ENCODE assay signal across 8 cellular contexts in the genomic region with DNA sequence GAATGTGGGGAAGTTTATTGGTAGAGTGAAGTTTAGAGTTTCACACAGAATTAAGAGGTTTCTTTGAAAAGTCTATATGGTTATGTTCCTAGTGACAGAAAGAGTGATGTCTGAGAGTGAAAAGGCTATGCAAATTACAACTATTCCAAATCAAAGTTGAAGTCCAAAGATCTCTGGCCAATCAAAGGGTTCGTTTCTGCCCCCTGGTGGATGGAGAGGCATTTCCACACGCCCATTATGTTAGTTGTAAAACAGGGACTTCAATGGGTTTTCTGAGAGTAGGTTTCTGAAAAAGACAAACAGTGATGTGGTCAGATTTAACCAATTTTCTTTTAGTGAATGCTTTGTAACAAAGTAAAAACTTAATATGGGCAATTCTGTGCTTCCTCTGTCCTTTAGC.
A peak's percentile ranks its signal among the peaks of the same experiment; 100 is the strongest.
DNase-seq lines count a peak whose midpoint lies in the region; ATAC-seq and TF ChIP-seq lines count a peak whose summit lies in the region.

No MANE protein-coding gene starts in this region.

- no peak overlapping the region for H3K4me3 Mint-ChIP-seq in Calu3 (ENCODE audit: low read depth, unreplicated experiment)

- peaks cover 16% of the 10 kb centered on the region for H3K27me3 Mint-ChIP-seq in Calu3 (ENCODE audit: unreplicated experiment)

- no peaks in the 10 kb centered on the region for H3K4me1 ChIP-seq in parathyroid adenoma

- no TSS peak for BruUV-seq in Calu3 (replicated peaks; lab: Mats Ljungman, UMichigan)

- no peak overlapping the region for H3K4me2 ChIP-seq in parathyroid adenoma (ENCODE audit: low read length)

- no peak for TF ChIP-seq POLR2A in lower leg skin (IDR thresholded peaks at IDR 0.05)

- H3K4me1 Mint-ChIP-seq in Calu3 (ENCODE audit: low read depth, unreplicated experiment): no peaks in the 10 kb centered on the region

- no peaks in the 10 kb centered on the region for H3K27me3 ChIP-seq in brain microvascular endothelial cell (replicated peaks)
- H3K27me3 ChIP-seq in parathyroid adenoma (ENCODE audit: control insufficient read depth, insufficient read depth, low read length): no peaks in the 10 kb centered on the region
- no peaks in the 10 kb centered on the region; the same call in 1 of the 2 replicates for H3K27me3 ChIP-seq in MG63

- H3K4me3 ChIP-seq in brain microvascular endothelial cell (ENCODE audit: low read depth, low read length) (no peak overlapping the region), parathyroid adenoma (ENCODE audit: low read depth, low read length) (no peak overlapping the region), MG63 (no peak overlapping the region), lower leg skin (ENCODE audit: low read depth, poor library complexity, severe bottlenecking) (no peak overlapping the region)

- TF ChIP-seq CTCF in Calu3 (IDR thresholded peaks at IDR 0.05; ENCODE audit: unreplicated experiment) (no peak), brain microvascular endothelial cell (IDR thresholded peaks at IDR 0.05; ENCODE audit: low read depth, low read length, missing control alignments) (peak; percentile 29), parathyroid adenoma (IDR thresholded peaks at IDR 0.05) (peak; percentile 46), lower leg skin (IDR thresholded peaks at IDR 0.05) (no peak)

- in situ Hi-C loops in KBM-7 (cut with MboI; ENCODE audit: low pct_unique_long_range_greater_than_20kb, low sequenced_read_pairs) (no loop called here), brain microvascular endothelial cell (cut with HindIII; ENCODE audit: low pct_ligation_motif_present, low sequenced_read_pairs) (no loop called here)

- WGBS in lower leg skin, 2 donors: 21 to 28% methylated on average over 2 of the region's 2 CpGs

- no peaks in the 10 kb centered on the region for H3K79me2 ChIP-seq in parathyroid adenoma

- peak; percentile 63 for ATAC-seq in GM18858 (IDR thresholded peaks at IDR 0.05; ENCODE audit: unreplicated experiment)
- no peak for ATAC-seq in HG03045 (IDR thresholded peaks at IDR 0.05; ENCODE audit: unreplicated experiment)

- no peaks in the 10 kb centered on the region for H3K9me3 Mint-ChIP-seq in Calu3 (ENCODE audit: low read depth, unreplicated experiment)

- H2AFZ ChIP-seq in parathyroid adenoma: no peak overlapping the region

- no peak overlapping the region for H3K9ac ChIP-seq in parathyroid adenoma

- no peaks in the 10 kb centered on the region for H3K36me3 ChIP-seq in brain microvascular endothelial cell (replicated peaks)
- H3K36me3 ChIP-seq in parathyroid adenoma (ENCODE audit: control insufficient read depth, insufficient read depth, low read length): no peaks in the 10 kb centered on the region
- H3K36me3 ChIP-seq in MG63: no peaks in the 10 kb centered on the region

- no peaks in the 10 kb centered on the region for H3K9me3 ChIP-seq in parathyroid adenoma (ENCODE audit: control insufficient read depth, low read length)
- H3K9me3 ChIP-seq in MG63: no peaks in the 10 kb centered on the region

- intact Hi-C loops in Calu3 (cut with micrococcal nuclease; ENCODE audit: unreplicated experiment): loop anchor here (1.0 to 10.0 kb wide), 4 partner anchors 378 to 1251 kb away; no protein-coding TSS in a partner anchor
- intact Hi-C loops in lower leg skin (cut with DNase I; ENCODE audit: low total_unique reads): no loop called here

- H3K27ac ChIP-seq in brain microvascular endothelial cell (no peak overlapping the region), parathyroid adenoma (no peak overlapping the region)

- DNase-seq in Calu3: peak; percentile 35
- peak; percentile 61 for DNase-seq in KBM-7
- no peak for DNase-seq in brain microvascular endothelial cell
- DNase-seq in MG63: no peak
- DNase-seq in lower leg skin (ENCODE audit: low spot score in 2 of 2): no peak

- CTCF ChIA-PET in Calu3 (lab: Charles Lee): no interaction called here

- H3K27ac Mint-ChIP-seq in Calu3 (ENCODE audit: unreplicated experiment): no peak overlapping the region

- H3K36me3 Mint-ChIP-seq in Calu3 (ENCODE audit: insufficient read depth, unreplicated experiment): no peaks in the 10 kb centered on the region

Comparison
In these comparisons a context has a peak if more than half of its experiments do, and no peak if none do; other contexts are left out.
1. DNase-seq: peak in Calu3 (single experiment) and KBM-7 (single experiment); none in brain microvascular endothelial cell (single experiment), MG63 (single experiment) and lower leg skin (0 of 2).
2. CTCF ChIP-seq: peak in brain microvascular endothelial cell (single experiment) and parathyroid adenoma (single experiment); none in Calu3 (single experiment) and lower leg skin (0 of 3).